ENCODE assay signal across 22 cellular contexts in the genomic region with DNA sequence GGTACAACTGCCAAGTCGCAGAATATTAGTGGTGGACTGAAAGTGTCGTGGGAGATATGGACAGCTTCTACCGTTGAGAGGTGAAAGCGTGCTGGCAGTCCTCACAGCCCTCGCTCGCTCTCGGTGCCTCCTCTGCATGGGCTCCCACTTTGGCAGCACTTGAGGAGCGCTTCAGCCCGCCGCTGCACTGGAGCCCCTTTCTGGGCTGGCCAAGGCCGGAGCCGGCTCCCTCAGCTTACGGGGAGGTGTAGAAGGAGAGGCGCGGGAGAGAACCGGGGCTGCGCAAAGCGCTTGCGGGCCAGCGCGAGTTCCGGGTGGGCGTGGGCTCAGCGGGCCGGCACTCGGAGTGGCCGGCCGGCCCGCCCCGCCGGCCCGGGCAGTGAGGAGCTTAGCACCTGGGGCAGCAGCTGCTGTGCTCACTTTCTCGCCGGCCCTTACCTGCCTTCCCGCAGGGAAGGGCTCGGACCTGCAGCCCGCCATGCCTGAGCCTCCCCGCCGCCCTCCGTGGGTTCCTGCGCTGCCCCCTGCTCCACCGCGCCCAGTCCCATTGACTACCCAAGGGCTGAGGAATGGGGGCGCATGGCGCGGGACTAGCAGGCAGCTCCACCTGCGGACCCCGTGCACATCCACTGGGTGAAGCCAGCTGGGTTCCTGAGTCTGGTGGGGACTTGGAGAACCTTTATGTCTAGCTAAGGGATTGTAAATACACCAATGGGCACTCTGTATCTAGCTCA. TPM values are rescaled to one million over a fixed set of nuclear protein-coding genes. Genes with fewer than 3 reads are reported as not detected.
A peak's percentile ranks its signal among the peaks of the same experiment; 100 is the strongest.
DNase-seq lines count a peak whose midpoint lies in the region; ATAC-seq and TF ChIP-seq lines count a peak whose summit lies in the region.
"Had no signal": no experiment of that assay in that cellular context is flagged by ENCODE, and none has a peak within 500 bp of the region (broad histone marks: within the 10 kb centered on the region; RNA-seq: fewer than 3 reads in every experiment).

No MANE protein-coding gene starts in this region.

- H3K27ac ChIP-seq in KMS-11, result peak overlapping the region; percentile 74
- H3K27ac ChIP-seq: BLaER1 had no signal

- H3K27ac Mint-ChIP-seq in dendritic cell treated with granulocyte-macrophage colony-stimulating factor and Interleukin-4, amounts not matched to agents 40 ng/mL and 50 ng/mL, for 4 days, result peak overlapping the region; percentile 45
- H3K27ac Mint-ChIP-seq: CD14-positive monocyte; CD4-positive, CD25-positive, alpha-beta regulatory T cell; CD8-positive, alpha-beta memory T cell had no signal

- no peak overlapping the region for H3K4me2 ChIP-seq in KMS-11
- H3K4me2 ChIP-seq: BLaER1 had no signal

- no peaks in the 10 kb centered on the region for H4K20me1 ChIP-seq in KMS-11 (ENCODE audit: insufficient read depth)
- H4K20me1 ChIP-seq: BLaER1 had no signal

- ATAC-seq in Right ventricle myocardium superior (ENCODE audit: poor library complexity), result no peak
- ATAC-seq in left ventricle myocardium superior, result no peak
- ATAC-seq: GM12878 had no signal

- no peaks in the 10 kb centered on the region for H3K27me3 ChIP-seq in KMS-11 (ENCODE audit: insufficient read depth, low read depth)
- H3K27me3 ChIP-seq: BLaER1 had no signal

- no peak for DNase-seq in Right ventricle myocardium superior
- no peak for DNase-seq in posterior vena cava (ENCODE audit: low spot score)
- DNase-seq in left ventricle myocardium superior, result no peak
- DNase-seq: 8988T; ACHN; BE2C; C1 segment of cervical spinal cord; CD4-positive, alpha-beta memory T cell; CD4-positive, CD25-positive, alpha-beta regulatory T cell; CD8-positive, alpha-beta memory T cell; COR-L47; DMS 273 treated with DMSO at 0.1 percent for 48 hours; DMS153; DMS53; DMS79; EL; GDM1 had no signal

- no peaks in the 10 kb centered on the region for H3K79me2 ChIP-seq in KMS-11 (ENCODE audit: insufficient read depth, low read depth)

- TF ChIP-seq CTCF in KMS-11 (conservative IDR thresholded peaks at IDR 0.05; ENCODE audit: low read depth, low read length), result no peak

- no peak overlapping the region for H3K4me3 Mint-ChIP-seq in dendritic cell treated with granulocyte-macrophage colony-stimulating factor and Interleukin-4, amounts not matched to agents 40 ng/mL and 50 ng/mL, for 4 days
- H3K4me3 Mint-ChIP-seq: CD14-positive monocyte; CD4-positive, alpha-beta memory T cell; CD4-positive, CD25-positive, alpha-beta regulatory T cell; CD8-positive, alpha-beta memory T cell had no signal

- H2AFZ ChIP-seq in KMS-11 (ENCODE audit: low read depth), result peak overlapping the region; percentile 61

- H3K9ac ChIP-seq in KMS-11, result no peak overlapping the region
- H3K9ac ChIP-seq: BLaER1 had no signal

- no peaks in the 10 kb centered on the region for H3K36me3 ChIP-seq in KMS-11 (ENCODE audit: insufficient read depth)
- H3K36me3 ChIP-seq: BE2C, BLaER1 had no signal

- H3K4me1 Mint-ChIP-seq in dendritic cell treated with granulocyte-macrophage colony-stimulating factor and Interleukin-4, amounts not matched to agents 40 ng/mL and 50 ng/mL, for 4 days (ENCODE audit: low read depth), result peaks cover 11% of the 10 kb centered on the region
- H3K4me1 Mint-ChIP-seq: CD4-positive, alpha-beta memory T cell; CD4-positive, CD25-positive, alpha-beta regulatory T cell; CD8-positive, alpha-beta memory T cell had no signal

- peaks cover 24% of the 10 kb centered on the region for H3K4me1 ChIP-seq in KMS-11 (ENCODE audit: low read depth, poor library complexity, severe bottlenecking)
- H3K4me1 ChIP-seq: BE2C, BLaER1 had no signal

- no peaks in the 10 kb centered on the region for H3K9me3 Mint-ChIP-seq in dendritic cell treated with granulocyte-macrophage colony-stimulating factor and Interleukin-4, amounts not matched to agents 40 ng/mL and 50 ng/mL, for 4 days
- H3K9me3 Mint-ChIP-seq: CD8-positive, alpha-beta memory T cell had no signal

- no peak overlapping the region for H3K4me3 ChIP-seq in KMS-11 (IDR thresholded peaks at IDR 0.05; ENCODE audit: insufficient read depth, low read depth, low read length)
- H3K4me3 ChIP-seq: BLaER1, GM12878 had no signal

- no peaks in the 10 kb centered on the region for H3K36me3 Mint-ChIP-seq in dendritic cell treated with granulocyte-macrophage colony-stimulating factor and Interleukin-4, amounts not matched to agents 40 ng/mL and 50 ng/mL, for 4 days (ENCODE audit: low read depth)
- H3K36me3 Mint-ChIP-seq: CD14-positive monocyte; CD4-positive, alpha-beta memory T cell; CD4-positive, CD25-positive, alpha-beta regulatory T cell; CD8-positive, alpha-beta memory T cell had no signal

- intact Hi-C loops in dendritic cell treated with granulocyte-macrophage colony-stimulating factor and Interleukin-4, amounts not matched to agents 40 ng/mL and 50 ng/mL, for 4 days (cut with micrococcal nuclease), result loop anchor here (5.0 kb wide), 1 partner anchor 47 kb away; the partner anchor contains the start of gene MBOAT1
- intact Hi-C loops in Right ventricle myocardium superior (cut with DNase I), result no loop called here
- intact Hi-C loops in posterior vena cava (cut with DNase I), result no loop called here
- intact Hi-C loops in left ventricle myocardium superior (cut with micrococcal nuclease), result no loop called here

- H3K27me3 Mint-ChIP-seq in dendritic cell treated with granulocyte-macrophage colony-stimulating factor and Interleukin-4, amounts not matched to agents 40 ng/mL and 50 ng/mL, for 4 days, result no peaks in the 10 kb centered on the region
- H3K27me3 Mint-ChIP-seq: CD4-positive, alpha-beta memory T cell had no signal

RNA-seq across cellular contexts. Expression of gene MBOAT1, which starts 47.2 kb away (rescaled TPM):
- total RNA-seq in Right ventricle myocardium superior, result 5.2 TPM
- total RNA-seq in posterior vena cava, result 1 to 10 TPM; 6.1 to 8.7 TPM
- 5.0 TPM for total RNA-seq in left ventricle myocardium superior
